Comparison of ENCODE assay signal across 10 cellular contexts in genomic region chr4:138114434-138114833, GRCh38.
DNase-seq lines count a peak whose midpoint lies in the region; ATAC-seq and TF ChIP-seq lines count a peak whose summit lies in the region.
"Had no signal": no experiment of that assay in that cellular context is flagged by ENCODE, and none has a peak within 500 bp of the region (broad histone marks: within the 10 kb centered on the region; RNA-seq: fewer than 3 reads in every experiment).

No MANE protein-coding gene starts in this region.

- peaks cover 0 to 19% (median 8%) of the 10 kb centered on the region in 6 donors for H3K9me3 Mint-ChIP-seq in immature natural killer cell

- H3K4me3 ChIP-seq in coronary artery: no peak overlapping the region

- TF ChIP-seq CTCF in coronary artery (IDR thresholded peaks at IDR 0.05): no peak

- ATAC-seq in GM18861 (IDR thresholded peaks at IDR 0.05; ENCODE audit: unreplicated experiment) (peak; percentile 99), GM21737 (IDR thresholded peaks at IDR 0.05; ENCODE audit: unreplicated experiment) (peak; percentile 99), HG03521 (IDR thresholded peaks at IDR 0.05; ENCODE audit: unreplicated experiment) (peak; percentile 100)

- H3K27ac ChIP-seq in coronary artery: no peak overlapping the region

- no peak overlapping the region for H3K4me3 Mint-ChIP-seq in immature natural killer cell

- H3K4me1 Mint-ChIP-seq in immature natural killer cell: no peaks in the 10 kb centered on the region

- peaks cover 0 to 4% (median 2%) of the 10 kb centered on the region in 3 donors for H3K27me3 Mint-ChIP-seq in immature natural killer cell (ENCODE audit: low read depth in 3 of 3)

- H3K36me3 Mint-ChIP-seq in immature natural killer cell: no peaks in the 10 kb centered on the region

- DNase-seq in glomerular visceral epithelial cell (ENCODE audit: extremely low spot score) (peak; percentile 29), coronary artery (ENCODE audit: low spot score) (no peak), Kasumi-1 (lab: John Stamatoyannopoulos, UW) (no peak), NCI-H524 (lab: John Stamatoyannopoulos, UW) (no peak), immature natural killer cell (no peak)
- DNase-seq: activated T-cell treated with anti-CD3 and anti-CD28 coated beads, Interleukin-2, amount 50 U/mL, for 1 hour; NCI-H510A treated with DMSO at 0.1 percent for 48 hours had no signal

- H3K27ac Mint-ChIP-seq in immature natural killer cell: no peak overlapping the region
